ENCODE assay signal across 1 cellular context in the genomic region with DNA sequence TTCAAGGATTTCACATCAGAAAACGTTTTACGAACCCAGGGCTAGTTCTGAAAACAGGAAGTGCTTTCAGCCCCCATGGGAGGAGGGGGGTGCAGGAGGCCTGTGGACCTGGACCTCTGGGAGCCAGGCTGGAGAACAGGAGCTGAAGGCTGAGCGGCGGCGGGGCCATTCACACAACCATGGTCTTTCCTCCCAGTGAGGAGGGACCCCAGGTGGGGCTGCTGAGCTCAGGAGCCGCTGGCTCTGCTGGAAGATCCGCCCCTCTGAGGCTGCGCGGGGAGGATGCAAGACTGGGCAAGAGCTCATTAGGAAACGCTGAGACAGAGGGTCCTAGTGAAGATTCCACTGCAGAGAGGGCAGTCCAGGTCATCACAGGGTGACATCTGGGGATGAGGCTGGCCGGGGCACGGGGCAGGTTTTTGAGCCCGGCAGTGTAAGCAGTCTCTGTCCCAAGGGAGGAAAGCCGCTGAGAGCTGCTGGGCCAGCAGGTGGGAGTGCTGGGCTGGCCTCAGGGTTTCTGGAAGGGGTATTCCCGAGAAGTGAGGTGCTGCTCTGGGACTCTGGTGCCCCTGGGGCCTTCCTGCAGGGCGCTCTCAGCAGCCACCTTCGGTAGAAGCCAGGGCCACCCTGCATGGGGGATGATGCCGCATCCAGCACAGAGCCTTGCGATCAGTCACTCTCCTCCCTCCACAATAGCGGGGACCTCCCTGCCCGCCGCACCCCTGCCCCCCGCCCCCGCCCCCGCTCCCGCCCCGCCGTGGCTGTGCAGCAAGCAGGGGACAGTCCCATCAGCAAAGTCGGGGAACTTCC.
TF ChIP-seq lines count a peak whose summit lies in the region.

No MANE protein-coding gene starts in this region.

TF ChIP-seq in K562, 482 proteins besides CTCF, POLR2A, EP300 and RAD21:
- no peak for TF ChIP-seq CHCHD3 (CRISPR knock-in tag; IDR thresholded peaks at IDR 0.05)
- TF ChIP-seq, protein P1, sequence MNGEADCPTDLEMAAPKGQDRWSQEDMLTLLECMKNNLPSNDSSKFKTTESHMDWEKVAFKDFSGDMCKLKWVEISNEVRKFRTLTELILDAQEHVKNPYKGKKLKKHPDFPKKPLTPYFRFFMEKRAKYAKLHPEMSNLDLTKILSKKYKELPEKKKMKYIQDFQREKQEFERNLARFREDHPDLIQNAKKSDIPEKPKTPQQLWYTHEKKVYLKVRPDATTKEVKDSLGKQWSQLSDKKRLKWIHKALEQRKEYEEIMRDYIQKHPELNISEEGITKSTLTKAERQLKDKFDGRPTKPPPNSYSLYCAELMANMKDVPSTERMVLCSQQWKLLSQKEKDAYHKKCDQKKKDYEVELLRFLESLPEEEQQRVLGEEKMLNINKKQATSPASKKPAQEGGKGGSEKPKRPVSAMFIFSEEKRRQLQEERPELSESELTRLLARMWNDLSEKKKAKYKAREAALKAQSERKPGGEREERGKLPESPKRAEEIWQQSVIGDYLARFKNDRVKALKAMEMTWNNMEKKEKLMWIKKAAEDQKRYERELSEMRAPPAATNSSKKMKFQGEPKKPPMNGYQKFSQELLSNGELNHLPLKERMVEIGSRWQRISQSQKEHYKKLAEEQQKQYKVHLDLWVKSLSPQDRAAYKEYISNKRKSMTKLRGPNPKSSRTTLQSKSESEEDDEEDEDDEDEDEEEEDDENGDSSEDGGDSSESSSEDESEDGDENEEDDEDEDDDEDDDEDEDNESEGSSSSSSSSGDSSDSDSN (IDR thresholded peaks at IDR 0.05; ENCODE audit: borderline replicate concordance in 1 of 2, low read depth in 2 of 2, low read length in 2 of 2), result no peak
- TF ChIP-seq NRF1 (conservative IDR thresholded peaks at IDR 0.05 in 1 of 2, IDR thresholded peaks at IDR 0.05 in 1 of 2), result peak; percentile 51 to 63
- TF ChIP-seq SPI1 (IDR thresholded peaks at IDR 0.05; ENCODE audit: borderline replicate concordance, low read depth, low read length), result peak; percentile 92
- TF ChIP-seq ID3 (CRISPR knock-in tag; IDR thresholded peaks at IDR 0.05), result no peak
- TF ChIP-seq ID3 (tag; IDR thresholded peaks at IDR 0.05), result no peak
- TF ChIP-seq, protein P2, sequence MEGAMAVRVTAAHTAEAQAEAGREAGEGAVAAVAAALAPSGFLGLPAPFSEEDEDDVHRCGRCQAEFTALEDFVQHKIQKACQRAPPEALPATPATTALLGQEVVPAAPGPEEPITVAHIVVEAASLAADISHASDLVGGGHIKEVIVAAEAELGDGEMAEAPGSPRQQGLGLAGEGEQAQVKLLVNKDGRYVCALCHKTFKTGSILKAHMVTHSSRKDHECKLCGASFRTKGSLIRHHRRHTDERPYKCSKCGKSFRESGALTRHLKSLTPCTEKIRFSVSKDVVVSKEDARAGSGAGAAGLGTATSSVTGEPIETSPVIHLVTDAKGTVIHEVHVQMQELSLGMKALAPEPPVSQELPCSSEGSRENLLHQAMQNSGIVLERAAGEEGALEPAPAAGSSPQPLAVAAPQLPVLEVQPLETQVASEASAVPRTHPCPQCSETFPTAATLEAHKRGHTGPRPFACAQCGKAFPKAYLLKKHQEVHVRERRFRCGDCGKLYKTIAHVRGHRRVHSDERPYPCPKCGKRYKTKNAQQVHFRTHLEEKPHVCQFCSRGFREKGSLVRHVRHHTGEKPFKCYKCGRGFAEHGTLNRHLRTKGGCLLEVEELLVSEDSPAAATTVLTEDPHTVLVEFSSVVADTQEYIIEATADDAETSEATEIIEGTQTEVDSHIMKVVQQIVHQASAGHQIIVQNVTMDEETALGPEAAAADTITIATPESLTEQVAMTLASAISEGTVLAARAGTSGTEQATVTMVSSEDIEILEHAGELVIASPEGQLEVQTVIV (CRISPR knock-in tag; IDR thresholded peaks at IDR 0.05; ENCODE audit: borderline replicate concordance), result no peak
- no peak for TF ChIP-seq PTRF (tag; IDR thresholded peaks at IDR 0.05)
